ENCODE assay signal across 24 cellular contexts in genomic region chr6:92174398-92175073, GRCh38.
"Had no signal": no experiment of that assay in that cellular context is flagged by ENCODE, and none has a peak within 500 bp of the region (broad histone marks: within the 10 kb centered on the region; RNA-seq: fewer than 3 reads in every experiment).

No MANE protein-coding gene starts in this region.

- H3K9me3 Mint-ChIP-seq: type B pancreatic cell had no signal

- H3K36me3 Mint-ChIP-seq: naive thymus-derived CD4-positive, alpha-beta T cell; type B pancreatic cell had no signal

- ATAC-seq: left colon; left lung; mucosa of descending colon; naive thymus-derived CD4-positive, alpha-beta T cell; natural killer cell treated with Interleukin-12 subunit alpha and Interleukin-12 subunit beta and Interleukin-15 and Interleukin-18, amount 100 ng/mL, for 72 hours; right lobe of liver had no signal

- DNase-seq: head of caudate nucleus; hippocampal formation; kidney glomerular epithelial cell; left colon; midbrain; naive thymus-derived CD4-positive, alpha-beta T cell; ovary; right lobe of liver; stimulated activated CD4-positive, alpha-beta T cell treated with anti-CD3 and anti-CD28 coated beads, Interleukin-12 subunit alpha, Interleukin-12 subunit beta, amount 100 ng/mL, for 4 hours; stimulated activated CD4-positive, alpha-beta T cell treated with anti-CD3 and anti-CD28 coated beads, Interleukin-15, amount 100 ng/mL, for 24 hours; stimulated activated CD4-positive, alpha-beta T cell treated with anti-CD3 and anti-CD28 coated beads, Interleukin-2, amount 100 ng/mL, for 24 hours; stimulated activated CD4-positive, alpha-beta T cell treated with anti-CD3 and anti-CD28 coated beads, Interleukin-4, amount 100 ng/mL, for 1 hour; stimulated activated naive CD4-positive, alpha-beta T cell had no signal

- H3K4me1 Mint-ChIP-seq: naive thymus-derived CD4-positive, alpha-beta T cell had no signal

- H3K9me3 ChIP-seq: left lung, mucosa of descending colon, ovary, right atrium auricular region, right lobe of liver, tibial nerve, vagina had no signal

- H3K36me3 ChIP-seq: left lung, ovary, right atrium auricular region, right lobe of liver, tibial nerve, vagina had no signal

- H3K27ac ChIP-seq: left lung, ovary, right atrium auricular region, right lobe of liver, tibial nerve, vagina had no signal

- H3K27me3 ChIP-seq: left lung, ovary, right atrium auricular region, right lobe of liver, tibial nerve, vagina had no signal

- H3K27ac Mint-ChIP-seq: naive thymus-derived CD4-positive, alpha-beta T cell; natural killer cell treated with Interleukin-12 subunit alpha and Interleukin-12 subunit beta and Interleukin-15 and Interleukin-18, amount 100 ng/mL, for 72 hours; progenitor cell of endocrine pancreas; stimulated activated naive CD8-positive, alpha-beta T cell treated with anti-CD3 and anti-CD28 coated beads, Interleukin-15, Interleukin-2, amounts not matched to agents 100 ng/mL and 50 ng/mL, for 24 hours; type B pancreatic cell had no signal

- H3K4me1 ChIP-seq: left lung, right atrium auricular region, right lobe of liver, vagina had no signal

- H3K27me3 Mint-ChIP-seq: naive thymus-derived CD4-positive, alpha-beta T cell; natural killer cell treated with Interleukin-12 subunit alpha and Interleukin-12 subunit beta and Interleukin-15 and Interleukin-18, amount 100 ng/mL, for 72 hours; progenitor cell of endocrine pancreas; stimulated activated naive CD8-positive, alpha-beta T cell treated with anti-CD3 and anti-CD28 coated beads, Interleukin-15, Interleukin-2, amounts not matched to agents 100 ng/mL and 50 ng/mL, for 24 hours; type B pancreatic cell had no signal

- H3K4me3 Mint-ChIP-seq: naive thymus-derived CD4-positive, alpha-beta T cell; natural killer cell treated with Interleukin-12 subunit alpha and Interleukin-12 subunit beta and Interleukin-15 and Interleukin-18, amount 100 ng/mL, for 72 hours; stimulated activated naive CD8-positive, alpha-beta T cell treated with anti-CD3 and anti-CD28 coated beads, Interleukin-15, Interleukin-2, amounts not matched to agents 100 ng/mL and 50 ng/mL, for 24 hours; type B pancreatic cell had no signal

- FAIRE-seq: keratinocyte had no signal

- H3K4me3 ChIP-seq: left lung, lung, mucosa of descending colon, ovary, right atrium auricular region, right lobe of liver, tibial nerve, vagina had no signal
